Comparison of ENCODE assay signal across 1 cellular context in genomic region chr20:25600632-25601031, GRCh38.
TF ChIP-seq lines count a peak whose summit lies in the region.

No MANE protein-coding gene starts in this region.

TF ChIP-seq in IMR-90, 13 proteins besides CTCF, POLR2A, EP300 and RAD21:
- TF ChIP-seq CEBPB (IDR thresholded peaks at IDR 0.05; ENCODE audit: low read depth, low read length): no peak
- TF ChIP-seq RFX5 (IDR thresholded peaks at IDR 0.05; ENCODE audit: low read depth, low read length): no peak
- no peak for TF ChIP-seq USF2 (IDR thresholded peaks at IDR 0.05; ENCODE audit: low read depth, low read length)
- no peak for TF ChIP-seq FOS (IDR thresholded peaks at IDR 0.05; ENCODE audit: low read depth, low read length)
- TF ChIP-seq NFE2L2 (IDR thresholded peaks at IDR 0.05; ENCODE audit: low read depth, low read length): no peak
- TF ChIP-seq SMC3 (IDR thresholded peaks at IDR 0.05; ENCODE audit: low read depth, low read length): no peak
- no peak for TF ChIP-seq MAFK (IDR thresholded peaks at IDR 0.05; ENCODE audit: low read depth, low read length)
- no peak for TF ChIP-seq RCOR1 (IDR thresholded peaks at IDR 0.05; ENCODE audit: insufficient replicate concordance, low read length)
- TF ChIP-seq MXI1 (IDR thresholded peaks at IDR 0.05; ENCODE audit: borderline replicate concordance, low read depth, low read length): no peak
- no peak for TF ChIP-seq ELK1 (IDR thresholded peaks at IDR 0.05; ENCODE audit: borderline replicate concordance, low read depth, low read length)
- TF ChIP-seq MAZ (IDR thresholded peaks at IDR 0.05; ENCODE audit: borderline replicate concordance, low read depth, low read length): no peak
- no peak for TF ChIP-seq CHD1 (IDR thresholded peaks at IDR 0.05; ENCODE audit: low read depth, low read length)
- TF ChIP-seq BHLHE40 (IDR thresholded peaks at IDR 0.05; ENCODE audit: low read depth, low read length): no peak
TF ChIP-seq in IMR-90: peak in this region for 0.
